In genomic region chr6:78386854-78387253, GRCh38 we compare ENCODE assay signal across 3 cellular contexts.
DNase-seq lines count a peak whose midpoint lies in the region; TF ChIP-seq lines count a peak whose summit lies in the region.
"Not testable (repeated sequence)": the region's sequence is repeated elsewhere in the genome, so short reads cannot be mapped to it uniquely, and the experiment has no call there.

No MANE protein-coding gene starts in this region.

- not testable (repeated sequence) for H3K18ac ChIP-seq in neuronal stem cell (ENCODE audit: low read length)

- POLR2A ChIA-PET in HEK293 (lab: Yijun Ruan, JAX): not testable (repeated sequence)

- TF ChIP-seq CTCF in HEK293 (tag by site-specific recombination; IDR thresholded peaks at IDR 0.05); endodermal cell (conservative IDR thresholded peaks at IDR 0.05): not testable (repeated sequence)

- not testable (repeated sequence) for H2AFZ ChIP-seq in neuronal stem cell (ENCODE audit: low read length)

- not testable (repeated sequence) for H3K4me2 ChIP-seq in neuronal stem cell (ENCODE audit: insufficient read depth, low read length, poor library complexity, severe bottlenecking)

- not testable (repeated sequence) for H2AK5ac ChIP-seq in neuronal stem cell (ENCODE audit: low read depth, low read length)

- not testable (repeated sequence) for H3K4ac ChIP-seq in neuronal stem cell (ENCODE audit: low read length)

- H3K9me3 ChIP-seq in HEK293 (ENCODE audit: control insufficient read depth, insufficient read depth, low read depth, low read length); neuronal stem cell (replicated peaks in 1 of 2; ENCODE audit: control insufficient read depth in 2 of 2, insufficient read depth in 1 of 2, low read depth in 1 of 2, low read length in 2 of 2): not testable (repeated sequence)
- peaks cover 61% of the 10 kb centered on the region for H3K9me3 ChIP-seq in endodermal cell (ENCODE audit: control insufficient read depth, low read length)

- not testable (repeated sequence) for H3K9ac ChIP-seq in endodermal cell (ENCODE audit: extremely low read depth, low read length, poor library complexity, severe bottlenecking); neuronal stem cell (ENCODE audit: low read depth, low read length, poor library complexity)

- H3K27me3 Mint-ChIP-seq in endodermal cell (ENCODE audit: insufficient read depth): not testable (repeated sequence)

- not testable (repeated sequence) for H3K79me1 ChIP-seq in neuronal stem cell (ENCODE audit: low read depth, low read length)

- H4K91ac ChIP-seq in neuronal stem cell (ENCODE audit: low read depth, low read length, poor library complexity): not testable (repeated sequence)

- H3K27ac Mint-ChIP-seq in endodermal cell: not testable (repeated sequence)

- CTCF ChIA-PET in HEK293 (lab: Yijun Ruan, JAX): not testable (repeated sequence)

- peaks cover 52% of the 10 kb centered on the region for H3K9me3 Mint-ChIP-seq in endodermal cell

- H3K27me3 ChIP-seq in endodermal cell (ENCODE audit: control insufficient read depth, insufficient read depth, low read length, poor library complexity, severe bottlenecking); neuronal stem cell (ENCODE audit: control insufficient read depth in 3 of 3, insufficient read depth in 3 of 3, low read depth in 1 of 3, low read length in 3 of 3): not testable (repeated sequence)

- H3K23ac ChIP-seq in neuronal stem cell (ENCODE audit: low read depth, low read length, poor library complexity): not testable (repeated sequence)

- H2BK5ac ChIP-seq in neuronal stem cell (ENCODE audit: low read length): not testable (repeated sequence)

- DNase-seq in endodermal cell; neuronal stem cell (ENCODE audit: low spot score): not testable (repeated sequence)

- not testable (repeated sequence) for H2BK15ac ChIP-seq in neuronal stem cell (ENCODE audit: low read length)

- not testable (repeated sequence) for H3K4me1 Mint-ChIP-seq in endodermal cell

- not testable (repeated sequence) for H4K8ac ChIP-seq in neuronal stem cell (ENCODE audit: low read depth, low read length)

- peak overlapping the region; percentile 71 for H3K14ac ChIP-seq in neuronal stem cell (ENCODE audit: low read length)

- H3K36me3 ChIP-seq in HEK293 (ENCODE audit: control insufficient read depth in 2 of 2, insufficient read depth in 1 of 2, low read length in 2 of 2); endodermal cell (ENCODE audit: control insufficient read depth, insufficient read depth, low read length); neuronal stem cell (replicated peaks in 1 of 2; ENCODE audit: control insufficient read depth in 2 of 2, insufficient read depth in 2 of 2, low read length in 2 of 2): not testable (repeated sequence)

- not testable (repeated sequence) for H3K27ac ChIP-seq in HEK293 (ENCODE audit: extremely low read depth, low read depth, low read length); endodermal cell (ENCODE audit: low read depth, low read length); neuronal stem cell (replicated peaks; ENCODE audit: low read length)

- WGBS in endodermal cell (ENCODE audit: insufficient coverage in 1 of 2, insufficient read length in 1 of 2), 2 experiments: 92 to 98% methylated on average over 2 of the region's 2 CpGs
- no CpG with 5 or more reads among the region's 2 CpGs for WGBS in neuronal stem cell (ENCODE audit: extremely low coverage in 2 of 2, insufficient read length in 2 of 2, insufficient replicate concordance in 1 of 2), 2 donors

- not testable (repeated sequence) for H3K4me3 ChIP-seq in HEK293 (ENCODE audit: low read depth, low read length); neuronal stem cell (ENCODE audit: low read length in 2 of 2)
- peak overlapping the region; percentile 47 for H3K4me3 ChIP-seq in endodermal cell (ENCODE audit: low read length)

- H3K4me3 Mint-ChIP-seq in endodermal cell: not testable (repeated sequence)

- H2BK12ac ChIP-seq in neuronal stem cell (ENCODE audit: low read length): not testable (repeated sequence)

- not testable (repeated sequence) for H2BK120ac ChIP-seq in neuronal stem cell (ENCODE audit: low read depth, low read length)

- not testable (repeated sequence) for H3K4me1 ChIP-seq in HEK293 (ENCODE audit: control insufficient read depth, insufficient read depth, low read length); endodermal cell (ENCODE audit: control insufficient read depth, insufficient read depth, low read length); neuronal stem cell (ENCODE audit: control insufficient read depth in 2 of 2, insufficient read depth in 1 of 2, low read depth in 1 of 2, low read length in 2 of 2)

- not testable (repeated sequence) for H3K36me3 Mint-ChIP-seq in endodermal cell (ENCODE audit: low read depth)

TF ChIP-seq in HEK293, 187 proteins besides CTCF, POLR2A, EP300 and RAD21:
- peak; percentile 96 for TF ChIP-seq ZNF585B (tag by site-specific recombination; IDR thresholded peaks at IDR 0.05)
